In genomic region chr2:188721231-188721630, GRCh38 we compare ENCODE assay signal across 13 cellular contexts.
"Had no signal": no experiment of that assay in that cellular context is flagged by ENCODE, and none has a peak within 500 bp of the region (broad histone marks: within the 10 kb centered on the region; RNA-seq: fewer than 3 reads in every experiment).

No MANE protein-coding gene starts in this region.

- H3K36me3 Mint-ChIP-seq: naive thymus-derived CD4-positive, alpha-beta T cell; stimulated activated memory B cell treated with anti-CD40 and anti-IgM and Interleukin-4, amounts not matched to agents 10 μg/mL and 1 μg/mL and 100 μg/mL, for 72 hours had no signal

- H3K4me3 Mint-ChIP-seq: activated CD4-positive, alpha-beta T cell treated with anti-CD3 and anti-CD28 coated beads, Interleukin-2, amount 10 ng/mL, durations not matched to agents 7 days and 5 days; endodermal cell; naive thymus-derived CD4-positive, alpha-beta T cell; stimulated activated memory B cell treated with anti-CD40 and anti-IgM and Interleukin-4, amounts not matched to agents 10 μg/mL and 1 μg/mL and 100 μg/mL, for 72 hours; T-helper 1 cell treated with Interleukin-12 subunit alpha and Interleukin-12 subunit beta and Interleukin-4 antibody, amounts not matched to agents 30 μg/mL and 1 μg/mL, for 36 hours had no signal

- H3K4me1 Mint-ChIP-seq: activated CD4-positive, alpha-beta T cell treated with anti-CD3 and anti-CD28 coated beads, Interleukin-2, amount 10 ng/mL, durations not matched to agents 7 days and 5 days; naive thymus-derived CD4-positive, alpha-beta T cell; stimulated activated memory B cell treated with anti-CD40 and anti-IgM and Interleukin-4, amounts not matched to agents 10 μg/mL and 1 μg/mL and 100 μg/mL, for 72 hours had no signal

- ATAC-seq: body of pancreas; gastroesophageal sphincter; naive thymus-derived CD4-positive, alpha-beta T cell; stimulated activated memory B cell treated with anti-CD40 and anti-IgM and Interleukin-4, amounts not matched to agents 10 μg/mL and 1 μg/mL and 100 μg/mL, for 72 hours had no signal

- H3K27me3 Mint-ChIP-seq: activated CD4-positive, alpha-beta T cell treated with anti-CD3 and anti-CD28 coated beads, Interleukin-2, amount 10 ng/mL, durations not matched to agents 7 days and 5 days; naive thymus-derived CD4-positive, alpha-beta T cell; stimulated activated memory B cell treated with anti-CD40 and anti-IgM and Interleukin-4, amounts not matched to agents 10 μg/mL and 1 μg/mL and 100 μg/mL, for 72 hours had no signal

- DNase-seq: activated CD4-positive, alpha-beta T cell treated with anti-CD3 and anti-CD28 coated beads, Interleukin-2, amount 10 ng/mL, durations not matched to agents 7 days and 5 days; activated naive CD4-positive, alpha-beta T cell treated with anti-CD3 and anti-CD28 coated beads, Interleukin-2, amount 50 U/mL, for 16 hours; activated T-cell treated with anti-CD3 and anti-CD28 coated beads, Interleukin-2, amount 50 U/mL, for 1 hour; endodermal cell; erythroblast; midbrain; naive thymus-derived CD4-positive, alpha-beta T cell; small intestine; transverse colon had no signal

- H3K27ac Mint-ChIP-seq: activated CD4-positive, alpha-beta T cell treated with anti-CD3 and anti-CD28 coated beads, Interleukin-2, amount 10 ng/mL, durations not matched to agents 7 days and 5 days; endodermal cell; naive thymus-derived CD4-positive, alpha-beta T cell; stimulated activated memory B cell treated with anti-CD40 and anti-IgM and Interleukin-4, amounts not matched to agents 10 μg/mL and 1 μg/mL and 100 μg/mL, for 72 hours; T-helper 1 cell treated with Interleukin-12 subunit alpha and Interleukin-12 subunit beta and Interleukin-4 antibody, amounts not matched to agents 30 μg/mL and 1 μg/mL, for 36 hours had no signal

- H3K4me3 ChIP-seq: body of pancreas, gastroesophageal sphincter, transverse colon had no signal

- H3K9me3 Mint-ChIP-seq: activated CD4-positive, alpha-beta T cell treated with anti-CD3 and anti-CD28 coated beads, Interleukin-2, amount 10 ng/mL, durations not matched to agents 7 days and 5 days; endodermal cell had no signal
